1 cellular context compared by ENCODE assay signal in genomic region chr19:12773571-12773970, GRCh38.
TF ChIP-seq lines count a peak whose summit lies in the region.

No MANE protein-coding gene starts in this region.

TF ChIP-seq in A549, 52 proteins besides CTCF, POLR2A, EP300 and RAD21 (continued from another document):
- TF ChIP-seq ELK1 (IDR thresholded peaks at IDR 0.05; ENCODE audit: low read depth, low read length): no peak
